ENCODE assay signal across 29 cellular contexts in genomic region chrX:139596068-139596467, GRCh38.
DNase-seq lines count a peak whose midpoint lies in the region; ATAC-seq, FAIRE-seq and TF ChIP-seq lines count a peak whose summit lies in the region.
"Had no signal": no experiment of that assay in that cellular context is flagged by ENCODE, and none has a peak within 500 bp of the region (broad histone marks: within the 10 kb centered on the region; RNA-seq: fewer than 3 reads in every experiment).

No MANE protein-coding gene starts in this region.

- H3K27ac ChIP-seq in GM23338 (ENCODE audit: low read depth) (no peak overlapping the region), K562 (ENCODE audit: extremely low read depth, low read depth, low read length) (no peak overlapping the region), mesendoderm (ENCODE audit: low read depth, low read length) (no peak overlapping the region)
- H3K27ac ChIP-seq: C4-2B, HL-60, RWPE1 had no signal

- H3K27me3 ChIP-seq in GM23338 (ENCODE audit: insufficient read depth) (no peaks in the 10 kb centered on the region), K562 (ENCODE audit: control insufficient read depth in 2 of 2, insufficient read depth in 2 of 2, low read length in 2 of 2) (no peaks in the 10 kb centered on the region), mesendoderm (ENCODE audit: insufficient read depth, low read length, poor library complexity) (no peaks in the 10 kb centered on the region)

- POLR2A ChIA-PET in K562 (lab: Yijun Ruan, JAX) = interaction anchor here (0.6 kb wide), 1 partner anchor 22 kb away, joined by 4 read pairs; no protein-coding TSS in a partner anchor

- H3K4me3 ChIP-seq in GM23338 = no peak overlapping the region
- no peak overlapping the region for H3K4me3 ChIP-seq in K562
- no peak overlapping the region for H3K4me3 ChIP-seq in mesendoderm (ENCODE audit: low read length)

- CTCF ChIA-PET in K562 (lab: Yijun Ruan, JAX; ENCODE audit: low intra/inter-chr PET ratio) = no interaction called here

- H4K20me1 ChIP-seq in GM23338 (replicated peaks; ENCODE audit: insufficient read depth) = no peaks in the 10 kb centered on the region
- H4K20me1 ChIP-seq in K562 (replicated peaks; ENCODE audit: control insufficient read depth, insufficient read depth, low read length) = no peaks in the 10 kb centered on the region

- H3K79me1 ChIP-seq in mesendoderm (ENCODE audit: low read length) = no peaks in the 10 kb centered on the region

- H3F3A ChIP-seq in GM23338 (replicated peaks; ENCODE audit: low read depth) = no peaks in the 10 kb centered on the region

- H2BK120ac ChIP-seq in mesendoderm (ENCODE audit: low read depth, low read length) = no peak overlapping the region

- no peak for TF ChIP-seq EP300 in K562 (IDR thresholded peaks at IDR 0.05; ENCODE audit: low read length)

- H2BK5ac ChIP-seq in mesendoderm (ENCODE audit: low read length) = no peak overlapping the region

- no peaks in the 10 kb centered on the region for H3K36me3 Mint-ChIP-seq in GM23338 (ENCODE audit: low read depth)
- H3K36me3 Mint-ChIP-seq: CD8-positive, alpha-beta T cell had no signal

- no peaks in the 10 kb centered on the region for H3K9me1 ChIP-seq in K562 (ENCODE audit: control insufficient read depth, insufficient read depth, low read length)

- H3K4me1 Mint-ChIP-seq in GM23338 = peaks cover 4% of the 10 kb centered on the region; the same call in 1 of the 3 replicates
- H3K4me1 Mint-ChIP-seq: B cell had no signal

- no peaks in the 10 kb centered on the region for H3K4me1 ChIP-seq in GM23338 (ENCODE audit: insufficient read depth)
- no peaks in the 10 kb centered on the region for H3K4me1 ChIP-seq in K562 (replicated peaks in 1 of 2; ENCODE audit: control insufficient read depth in 2 of 2, insufficient read depth in 2 of 2, low read length in 2 of 2)
- H3K4me1 ChIP-seq in mesendoderm (ENCODE audit: control insufficient read depth, low read depth, low read length) = no peaks in the 10 kb centered on the region

- no peaks in the 10 kb centered on the region for H3K9me3 Mint-ChIP-seq in GM23338
- H3K9me3 Mint-ChIP-seq: CD8-positive, alpha-beta T cell; T-helper 1 cell treated with Interleukin-12 subunit alpha and Interleukin-12 subunit beta and Interleukin-4 antibody, amounts not matched to agents 30 μg/mL and 1 μg/mL, for 36 hours had no signal

- H3K36me3 ChIP-seq in GM23338 (ENCODE audit: insufficient read depth) (no peaks in the 10 kb centered on the region), K562 (ENCODE audit: control insufficient read depth, insufficient read depth, low read length) (no peaks in the 10 kb centered on the region), mesendoderm (ENCODE audit: control insufficient read depth, insufficient read depth, low read length) (no peaks in the 10 kb centered on the region)

- 0% methylated on average over 4 of the region's 4 CpGs for WGBS in K562 (ENCODE audit: insufficient coverage, low coverage, missing lambda C conversion rate)
- no CpG with 5 or more reads among the region's 4 CpGs for WGBS in mesendoderm (ENCODE audit: extremely low coverage, insufficient coverage, low lambda C conversion rate)

- H3K79me2 ChIP-seq in GM23338 (replicated peaks; ENCODE audit: insufficient read depth) (no peaks in the 10 kb centered on the region), K562 (ENCODE audit: control insufficient read depth, insufficient read depth, low read length) (no peaks in the 10 kb centered on the region), mesendoderm (ENCODE audit: control insufficient read depth, insufficient read depth, low read length) (no peaks in the 10 kb centered on the region)

- peak in 1 of 2 experiments; percentile 18; a peak in 1 of 4 replicates for TF ChIP-seq RAD21 in K562 (CRISPR knock-in tag; conservative IDR thresholded peaks at IDR 0.05 in 1 of 2, IDR thresholded peaks at IDR 0.05 in 1 of 2)

- no peak for FAIRE-seq in K562 (lab: Jason Lieb, UNC)
- FAIRE-seq: GM12892 had no signal

- H3K27me3 Mint-ChIP-seq in GM23338 (ENCODE audit: insufficient read depth, low read depth, poor library complexity) = no peaks in the 10 kb centered on the region
- H3K27me3 Mint-ChIP-seq: B cell, IgD-negative memory B cell had no signal

- peak; percentile 59 for ATAC-seq in GM23338
- ATAC-seq in K562 = peak; percentile 61; the same call in 2 of the 3 replicates
- ATAC-seq in GM18520 (IDR thresholded peaks at IDR 0.05; ENCODE audit: unreplicated experiment) = no peak
- ATAC-seq: CD8-positive, alpha-beta T cell; Panc1 had no signal

- H2BK15ac ChIP-seq in mesendoderm (replicated peaks; ENCODE audit: low read depth) = no peak overlapping the region

- DNase-seq in GM23338 (ENCODE audit: low spot score) (peak; percentile 20), M059J (ENCODE audit: low read depth) (peak; percentile 10), K562 (ENCODE audit: extremely low read depth in 1 of 4, low spot score in 3 of 4) (peak in 2 of 4 experiments; percentile 5 to 8), mesendoderm (peak; percentile 67), SKM-1 treated with dmso at 0.1 percent for 144 hours (lab: John Stamatoyannopoulos, UW; ENCODE audit: unreplicated experiment) (no peak), GDM1 (lab: John Stamatoyannopoulos, UW) (no peak)
- DNase-seq: CD8-positive, alpha-beta T cell; DMS 273 treated with DMSO at 0.1 percent for 48 hours; DMS79; EL; HCEC 1CT; Karpas-422; MV-4-11; NCI-H1105; NCI-H146; NCI-H1930; NCI-H2107; NCI-H446 treated with DMSO at 0.1 percent for 48 hours; NCI-H526; SHP77 had no signal

- H3K4me3 Mint-ChIP-seq in GM23338 = no peak overlapping the region
- H3K4me3 Mint-ChIP-seq: B cell; CD8-positive, alpha-beta T cell; IgD-negative memory B cell; T-helper 1 cell treated with Interleukin-12 subunit alpha and Interleukin-12 subunit beta and Interleukin-4 antibody, amounts not matched to agents 30 μg/mL and 1 μg/mL, for 36 hours had no signal

- no peak for TF ChIP-seq POLR2A in K562 (conservative IDR thresholded peaks at IDR 0.05)

- no peak overlapping the region for H3K4ac ChIP-seq in mesendoderm (ENCODE audit: low read depth, low read length)

- H2AK5ac ChIP-seq in mesendoderm (ENCODE audit: low read length) = no peak overlapping the region

- no peak overlapping the region for H3K56ac ChIP-seq in mesendoderm (ENCODE audit: low read length)

- H3K4me2 ChIP-seq in GM23338 = no peak overlapping the region
- H3K4me2 ChIP-seq in K562 (ENCODE audit: insufficient read depth, low read length) = no peak overlapping the region
- no peak overlapping the region for H3K4me2 ChIP-seq in mesendoderm (ENCODE audit: low read length)

- H3K9ac ChIP-seq in K562 (ENCODE audit: insufficient read depth in 1 of 2, low read depth in 2 of 2, low read length in 2 of 2) (no peak overlapping the region), mesendoderm (ENCODE audit: low read length) (no peak overlapping the region)

- no peak overlapping the region for H3K27ac Mint-ChIP-seq in GM23338
- H3K27ac Mint-ChIP-seq: B cell; CD8-positive, alpha-beta T cell; IgD-negative memory B cell; T-helper 1 cell treated with Interleukin-12 subunit alpha and Interleukin-12 subunit beta and Interleukin-4 antibody, amounts not matched to agents 30 μg/mL and 1 μg/mL, for 36 hours had no signal

- no peak overlapping the region for H3K18ac ChIP-seq in mesendoderm (ENCODE audit: low read length)

- H4K8ac ChIP-seq in mesendoderm (ENCODE audit: low read depth, low read length) = no peak overlapping the region

- no TSS peak for BruUV-seq in K562 (replicated peaks; lab: Mats Ljungman, UMichigan)

- in situ Hi-C loops in K562 (cut with MboI) = no loop called here

- H3K9me3 ChIP-seq in K562 (replicated peaks; ENCODE audit: control insufficient read depth, insufficient read depth, low read depth, low read length) = no peaks in the 10 kb centered on the region

- TF ChIP-seq CTCF in GM23338 (conservative IDR thresholded peaks at IDR 0.05; ENCODE audit: low read depth in 2 of 2) (peak in 1 of 2 experiments; percentile 34; a peak in 1 of 4 replicates), K562 (IDR thresholded peaks at IDR 0.05 in 2 of 3, conservative IDR thresholded peaks at IDR 0.05 in 1 of 3; ENCODE audit: insufficient read depth in 2 of 3, low read depth in 1 of 3, low read length in 3 of 3) (peak in 1 of 3 experiments; percentile 15; a peak in 2 of 6 replicates)

- intact Hi-C loops in K562 (cut with micrococcal nuclease) = no loop called here

- H2AFZ ChIP-seq in GM23338 = no peak overlapping the region
- H2AFZ ChIP-seq in K562 (ENCODE audit: low read depth, low read length) = no peak overlapping the region

- no peak overlapping the region for H3K23ac ChIP-seq in mesendoderm (ENCODE audit: low read length)

- no peaks in the 10 kb centered on the region for H3K9me2 ChIP-seq in GM23338 (ENCODE audit: insufficient read depth)

- no peak overlapping the region for H4K5ac ChIP-seq in mesendoderm (ENCODE audit: low read length)

TF ChIP-seq in K562, 482 proteins besides CTCF, POLR2A, EP300 and RAD21 (continues in another document):
- TF ChIP-seq JUND (IDR thresholded peaks at IDR 0.05; ENCODE audit: borderline replicate concordance, low read depth, low read length) (no peak), JUND (tag; IDR thresholded peaks at IDR 0.05; ENCODE audit: borderline replicate concordance, low read depth, low read length) (no peak), ARID2 (IDR thresholded peaks at IDR 0.05) (no peak), SMARCC2 (IDR thresholded peaks at IDR 0.05; ENCODE audit: low read depth) (no peak), CSDE1 (IDR thresholded peaks at IDR 0.05) (no peak), HMGXB4 (CRISPR knock-in tag; IDR thresholded peaks at IDR 0.05) (no peak), CREBBP (IDR thresholded peaks at IDR 0.05; ENCODE audit: low read depth, low read length) (no peak), HES1 (IDR thresholded peaks at IDR 0.05; ENCODE audit: low read depth) (no peak), RBM15 (IDR thresholded peaks at IDR 0.05; ENCODE audit: insufficient read depth, low read length) (no peak)

Comparison
In these comparisons a context has a peak if more than half of its experiments do, and no peak if none do; other contexts are left out.
1. DNase-seq: peak in GM23338 (single experiment), M059J (single experiment) and mesendoderm (single experiment); none in SKM-1 treated with dmso at 0.1 percent for 144 hours (single experiment) and GDM1 (single experiment).